ENCODE assay signal across 8 cellular contexts in genomic region chr20:4720121-4720976, GRCh38. TPM values are rescaled to one million over a fixed set of nuclear protein-coding genes. Genes with fewer than 3 reads are reported as not detected.
DNase-seq lines count a peak whose midpoint lies in the region; ATAC-seq and TF ChIP-seq lines count a peak whose summit lies in the region.

No MANE protein-coding gene starts in this region.

- DNase-seq in KG1 (lab: John Stamatoyannopoulos, UW) (peak; percentile 63), SJSA1 (ENCODE audit: low read depth in 1 of 2, low spot score in 2 of 2) (peak; percentile 90 to 95), osteocyte (ENCODE audit: extremely low spot score, unreplicated experiment) (no peak)
- peak; percentile 16 to 50 (median 22) for DNase-seq in activated naive CD4-positive, alpha-beta T cell (lab: John Stamatoyannopoulos, UW)

- H3K36me3 ChIP-seq in ES-I3 (ENCODE audit: insufficient read depth, low read length), result no peaks in the 10 kb centered on the region
- H3K36me3 ChIP-seq in SJSA1, result no peaks in the 10 kb centered on the region
- H3K36me3 ChIP-seq in gastroesophageal sphincter, result no peaks in the 10 kb centered on the region
- no peaks in the 10 kb centered on the region for H3K36me3 ChIP-seq in thymus (ENCODE audit: control insufficient read depth, insufficient read depth)

- peaks cover 10% of the 10 kb centered on the region; the same call in 1 of the 2 replicates for H3K4me1 ChIP-seq in ES-I3 (ENCODE audit: insufficient read depth, low read length)
- H3K4me1 ChIP-seq in SJSA1 (replicated peaks), result peaks cover 18% of the 10 kb centered on the region
- H3K4me1 ChIP-seq in gastroesophageal sphincter, result peaks cover 0 to 12% (median 7%) of the 10 kb centered on the region in 3 donors
- peaks cover 2% of the 10 kb centered on the region for H3K4me1 ChIP-seq in thymus (ENCODE audit: control insufficient read depth, insufficient read depth, low read length)

- no peaks in the 10 kb centered on the region for H3K27me3 ChIP-seq in SJSA1 (replicated peaks)
- peaks cover 4% of the 10 kb centered on the region for H3K27me3 ChIP-seq in gastroesophageal sphincter
- no peaks in the 10 kb centered on the region for H3K27me3 ChIP-seq in thymus (ENCODE audit: control insufficient read depth, insufficient read depth)

- no peak overlapping the region for H3K4me3 Mint-ChIP-seq in osteocyte (ENCODE audit: unreplicated experiment)

- no peak for TF ChIP-seq EP300 in gastroesophageal sphincter (IDR thresholded peaks at IDR 0.05)

- H3K4me1 Mint-ChIP-seq in osteocyte (ENCODE audit: unreplicated experiment), result peaks cover 6% of the 10 kb centered on the region

- H3K9me3 ChIP-seq in ES-I3 (ENCODE audit: control insufficient read depth, insufficient read depth, low read length) (no peaks in the 10 kb centered on the region), SJSA1 (replicated peaks) (peaks cover 3% of the 10 kb centered on the region; the same call in 1 of the 2 replicates), gastroesophageal sphincter (no peaks in the 10 kb centered on the region), thymus (ENCODE audit: control insufficient read depth) (no peaks in the 10 kb centered on the region)

- H3K36me3 Mint-ChIP-seq in osteocyte (ENCODE audit: unreplicated experiment), result no peaks in the 10 kb centered on the region

- no peaks in the 10 kb centered on the region for H3K9me3 Mint-ChIP-seq in osteocyte (ENCODE audit: unreplicated experiment)

- TF ChIP-seq CTCF in gastroesophageal sphincter (IDR thresholded peaks at IDR 0.05) (peak; percentile 59 to 84 (median 82)), osteocyte (IDR thresholded peaks at IDR 0.05) (peak; percentile 87)

- peaks cover 40% of the 10 kb centered on the region for H3K27me3 Mint-ChIP-seq in osteocyte (ENCODE audit: unreplicated experiment)

- no peak overlapping the region for H3K4me3 ChIP-seq in SJSA1
- H3K4me3 ChIP-seq in gastroesophageal sphincter, result no peak overlapping the region
- no peak overlapping the region for H3K4me3 ChIP-seq in thymus (ENCODE audit: low read length)

- H3K27ac ChIP-seq in SJSA1, result peak overlapping the region; percentile 80
- peak overlapping the region in 3 of 4 donors; percentile 41 to 65 (median 63) for H3K27ac ChIP-seq in gastroesophageal sphincter
- H3K27ac ChIP-seq in thymus (ENCODE audit: low read depth), result peak overlapping the region; percentile 25

- 11 to 20% methylated on average over 5 to 13 of the region's 15 CpGs for WGBS in gastroesophageal sphincter (ENCODE audit: low coverage in 1 of 2), 2 donors
- WGBS in thymus, result 20% methylated on average over 15 of the region's 15 CpGs

- peak overlapping the region; percentile 18; the same call in 1 of the 2 replicates for H3K9ac ChIP-seq in ES-I3 (ENCODE audit: low read depth, low read length)

- no peak for TF ChIP-seq POLR2A in gastroesophageal sphincter (IDR thresholded peaks at IDR 0.05)

- peak; percentile 95 for ATAC-seq in GM21786 (IDR thresholded peaks at IDR 0.05; ENCODE audit: unreplicated experiment)
- ATAC-seq in gastroesophageal sphincter, result peak; percentile 75

- H3K27ac Mint-ChIP-seq in osteocyte (ENCODE audit: unreplicated experiment), result no peak overlapping the region

RNA-seq across cellular contexts. Expression of gene PRND, which starts 1.4 kb away (rescaled TPM):
- not detected in 2 replicates for total RNA-seq in SJSA1 (2014; rRNA removed; shearing (Covaris generic))
- total RNA-seq in gastroesophageal sphincter (not detected), osteocyte (not detected in 2 replicates)
- 0.14 TPM for polyA plus RNA-seq in thymus

RNA-seq across cellular contexts. Expression of gene PRNP, which starts 34.1 kb away (rescaled TPM):
- total RNA-seq in SJSA1 (2014; rRNA removed; shearing (Covaris generic)), result 221 and 268 TPM in 2 replicates
- total RNA-seq in gastroesophageal sphincter (100 to 1,000 TPM; 209 to 253 (median 211) TPM), osteocyte (64.7 and 68.8 TPM in 2 replicates)
- polyA plus RNA-seq in thymus, result 78.3 TPM

Comparison
In these comparisons a context has a peak if more than half of its experiments do, and no peak if none do; other contexts are left out.
1. H3K27ac ChIP-seq: peak in every context shown above with its lines; median percentile 80 in SJSA1; 63 in gastroesophageal sphincter; 25 in thymus.